ENCODE assay signal across 7 cellular contexts in the genomic region with DNA sequence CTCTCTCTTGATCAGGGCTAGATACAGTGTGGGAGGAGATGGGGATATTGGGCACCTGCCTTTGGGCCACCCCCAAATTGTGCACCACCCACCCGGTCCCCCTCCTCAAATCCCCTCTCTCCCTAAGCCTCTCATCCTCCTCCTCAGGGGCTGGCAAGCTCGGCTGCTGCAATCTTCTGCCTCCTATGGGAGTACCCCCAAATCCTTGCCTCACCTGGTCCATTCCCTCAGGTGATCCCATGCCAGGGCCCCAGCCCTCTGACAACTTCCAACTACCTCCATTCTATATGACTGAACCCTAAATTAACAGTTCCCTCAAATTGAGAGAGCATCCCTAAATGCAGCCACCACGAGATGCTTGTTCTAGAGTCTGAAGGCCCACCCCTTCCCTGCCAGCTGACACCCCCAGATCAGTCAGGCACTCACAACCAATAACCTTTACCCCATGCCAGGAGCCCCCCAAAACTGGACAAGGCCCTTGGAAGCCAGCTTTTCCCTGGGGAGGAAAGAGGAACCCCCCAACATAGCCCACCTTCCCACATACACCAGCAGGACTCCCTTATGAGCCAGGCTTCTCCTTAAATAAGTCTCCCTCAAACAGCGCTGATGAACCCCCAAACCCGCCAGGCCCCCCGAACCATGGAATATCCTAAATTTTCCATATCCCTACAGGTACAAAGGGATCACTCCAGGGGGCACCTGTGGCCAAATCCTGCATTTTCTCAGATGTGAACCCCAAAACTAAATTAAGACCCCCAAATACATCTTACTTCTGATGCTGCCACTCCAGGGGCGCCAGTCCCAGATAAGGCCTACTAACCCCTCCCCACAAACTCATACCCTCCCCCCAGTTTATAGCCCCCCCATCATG. TPM values are rescaled to one million over a fixed set of nuclear protein-coding genes. Genes with fewer than 3 reads are reported as not detected.
DNase-seq lines count a peak whose midpoint lies in the region; ATAC-seq and TF ChIP-seq lines count a peak whose summit lies in the region.
"Had no signal": no experiment of that assay in that cellular context is flagged by ENCODE, and none has a peak within 500 bp of the region (broad histone marks: within the 10 kb centered on the region; RNA-seq: fewer than 3 reads in every experiment).

No MANE protein-coding gene starts in this region.

- peak overlapping the region; percentile 81 for H3K27ac ChIP-seq in cardiac muscle cell
- no peak overlapping the region for H3K27ac ChIP-seq in aorta (ENCODE audit: low read depth in 1 of 2, low read length in 2 of 2)
- H3K27ac ChIP-seq: epithelial cell of prostate had no signal

- H3K9me3 ChIP-seq in cardiac muscle cell (ENCODE audit: low read depth) (no peaks in the 10 kb centered on the region), aorta (ENCODE audit: control insufficient read depth, low read length) (no peaks in the 10 kb centered on the region)

- H3K27me3 ChIP-seq in cardiac muscle cell, result no peaks in the 10 kb centered on the region
- H3K27me3 ChIP-seq in aorta (ENCODE audit: control insufficient read depth in 1 of 2, insufficient read depth in 2 of 2, low read length in 1 of 2), result no peaks in the 10 kb centered on the region

- H3K4me3 ChIP-seq in cardiac muscle cell (peak overlapping the region; percentile 61), iPS-11a (ENCODE audit: low read depth, low read length) (peak overlapping the region; percentile 37), aorta (ENCODE audit: low read length in 2 of 2) (peak overlapping the region; percentile 31 to 43)

- H3K4me1 ChIP-seq in cardiac muscle cell (ENCODE audit: low read depth), result peaks cover 40% of the 10 kb centered on the region
- H3K4me1 ChIP-seq in aorta (ENCODE audit: control insufficient read depth in 1 of 2, insufficient read depth in 2 of 2, low read length in 2 of 2), result no peaks in the 10 kb centered on the region

- DNase-seq in cardiac muscle cell (ENCODE audit: low read depth in 1 of 2, low spot score in 1 of 2) (no peak), cardiac septum (ENCODE audit: low spot score) (no peak), aorta (no peak), NCI-H2196 (lab: John Stamatoyannopoulos, UW; ENCODE audit: unreplicated experiment) (no peak)

- WGBS in aorta, 2 donors, result 7 to 8% methylated on average over 7 of the region's 7 CpGs

- intact Hi-C loops in cardiac septum (cut with DNase I), result no loop called here
- intact Hi-C loops in aorta (cut with DNase I), result no loop called here

- ATAC-seq in aorta (ENCODE audit: low FRiP score), result no peak
- ATAC-seq in GM21528 (IDR thresholded peaks at IDR 0.05; ENCODE audit: low FRiP score, unreplicated experiment), result no peak

- no peaks in the 10 kb centered on the region for H3K36me3 ChIP-seq in cardiac muscle cell
- no peaks in the 10 kb centered on the region for H3K36me3 ChIP-seq in aorta (ENCODE audit: control insufficient read depth in 1 of 2, insufficient read depth in 2 of 2, low read length in 1 of 2)

- no peak for TF ChIP-seq CTCF in cardiac muscle cell (IDR thresholded peaks at IDR 0.05; ENCODE audit: low read depth, low read length)

RNA-seq across cellular contexts. Expression of gene DLG4, which starts 3.2 kb away (rescaled TPM):
- total RNA-seq in cardiac muscle cell, result 32.9 and 40.6 TPM in 2 replicates
- polyA plus RNA-seq in cardiac muscle cell, result 6.8 and 7.4 TPM in 2 replicates
- 16.0 TPM for total RNA-seq in cardiac septum
- total RNA-seq in aorta, result 10 to 100 TPM; 23.3 to 54.7 TPM
- polyA plus RNA-seq in aorta, result 10 to 100 TPM in 1 of 2 donors, 1 to 10 TPM in 1; 6.6 to 15.4 TPM

RNA-seq across cellular contexts. Expression of gene ACADVL, which starts 3.3 kb away (rescaled TPM):
- total RNA-seq in cardiac muscle cell (291 and 364 TPM in 2 replicates), cardiac septum (966 TPM), aorta (100 to 1,000 TPM; 387 to 486 TPM)
- polyA plus RNA-seq in cardiac muscle cell (573 and 681 TPM in 2 replicates), aorta (1,000 to 10,000 TPM in 1 of 2 donors, 100 to 1,000 TPM in 1; 159 to 1,724 TPM)

RNA-seq across cellular contexts. Expression of gene DVL2, which starts 17.8 kb away (rescaled TPM):
- total RNA-seq in cardiac muscle cell (87.4 and 121 TPM in 2 replicates), cardiac septum (22.5 TPM), aorta (10 to 100 TPM; 25.2 to 45.6 TPM)
- polyA plus RNA-seq in cardiac muscle cell (79.2 and 80.3 TPM in 2 replicates), aorta (10 to 100 TPM; 10.0 to 25.0 TPM)

RNA-seq across cellular contexts. Expression of gene PHF23, which starts 22.8 kb away (rescaled TPM):
- 53.5 and 57.7 TPM in 2 replicates for total RNA-seq in cardiac muscle cell
- polyA plus RNA-seq in cardiac muscle cell, result 53.9 and 65.0 TPM in 2 replicates
- total RNA-seq in cardiac septum, result 20.5 TPM
- 10 to 100 TPM; 24.4 to 30.8 TPM for total RNA-seq in aorta
- polyA plus RNA-seq in aorta, result 10 to 100 TPM; 19.2 to 28.4 TPM

RNA-seq across cellular contexts. Expression of gene GABARAP, which starts 25.8 kb away (rescaled TPM):
- total RNA-seq in cardiac muscle cell (517 and 760 TPM in 2 replicates), cardiac septum (449 TPM), aorta (100 to 1,000 TPM; 405 to 430 TPM)
- polyA plus RNA-seq in cardiac muscle cell (772 and 773 TPM in 2 replicates), aorta (100 to 1,000 TPM; 801 to 895 TPM)
